Comparison of ENCODE assay signal across 8 cellular contexts in genomic region chr19:46413262-46414031, GRCh38. TPM values are rescaled to one million over a fixed set of nuclear protein-coding genes. Genes with fewer than 3 reads are reported as not detected.
A peak's percentile ranks its signal among the peaks of the same experiment; 100 is the strongest.
DNase-seq lines count a peak whose midpoint lies in the region; ATAC-seq, FAIRE-seq and TF ChIP-seq lines count a peak whose summit lies in the region.

A gene with protein sequence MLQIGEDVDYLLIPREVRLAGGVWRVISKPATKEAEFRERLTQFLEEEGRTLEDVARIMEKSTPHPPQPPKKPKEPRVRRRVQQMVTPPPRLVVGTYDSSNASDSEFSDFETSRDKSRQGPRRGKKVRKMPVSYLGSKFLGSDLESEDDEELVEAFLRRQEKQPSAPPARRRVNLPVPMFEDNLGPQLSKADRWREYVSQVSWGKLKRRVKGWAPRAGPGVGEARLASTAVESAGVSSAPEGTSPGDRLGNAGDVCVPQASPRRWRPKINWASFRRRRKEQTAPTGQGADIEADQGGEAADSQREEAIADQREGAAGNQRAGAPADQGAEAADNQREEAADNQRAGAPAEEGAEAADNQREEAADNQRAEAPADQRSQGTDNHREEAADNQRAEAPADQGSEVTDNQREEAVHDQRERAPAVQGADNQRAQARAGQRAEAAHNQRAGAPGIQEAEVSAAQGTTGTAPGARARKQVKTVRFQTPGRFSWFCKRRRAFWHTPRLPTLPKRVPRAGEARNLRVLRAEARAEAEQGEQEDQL (minus strand): TSS chr19:46413564. CDS start chr19:46412810, 754 bp downstream.

- no peak for FAIRE-seq in pancreas (lab: Jason Lieb, UNC)

- 0 out of 2 replicates have a peak, but pooled peaks cover 4% of the 10 kb centered on the region for H3K36me3 ChIP-seq in SJSA1
- no peaks in the 10 kb centered on the region for H3K36me3 ChIP-seq in cardiac muscle cell
- no peaks in the 10 kb centered on the region for H3K36me3 ChIP-seq in pancreas

- H3K9me3 ChIP-seq in SJSA1 (replicated peaks) (no peaks in the 10 kb centered on the region), cardiac muscle cell (ENCODE audit: low read depth) (no peaks in the 10 kb centered on the region), pancreas (no peaks in the 10 kb centered on the region)

- peak; percentile 96 for DNase-seq in Daoy (ENCODE audit: low read depth)
- DNase-seq in SJSA1 (ENCODE audit: low read depth in 1 of 2, low spot score in 2 of 2), result peak; percentile 93 to 94
- peak; percentile 99 for DNase-seq in cardiac muscle cell (ENCODE audit: low read depth in 1 of 2, low spot score in 1 of 2)
- DNase-seq in pancreas, result peak; percentile 92 to 97 (median 94)
- DNase-seq in COR-L47 (lab: John Stamatoyannopoulos, UW), result no peak
- no peak for DNase-seq in NCI-H128 (lab: John Stamatoyannopoulos, UW; ENCODE audit: unreplicated experiment)
- no peak for DNase-seq in HPDE6-E6E7 (ENCODE audit: extremely low spot score)
- no peak for DNase-seq in central memory CD4-positive, alpha-beta T cell

- no peak for TF ChIP-seq CTCF in cardiac muscle cell (IDR thresholded peaks at IDR 0.05; ENCODE audit: low read depth, low read length)
- TF ChIP-seq CTCF in pancreas (IDR thresholded peaks at IDR 0.05), result no peak

- H3K27ac ChIP-seq in SJSA1 (peak within 1 kb of the TSS; percentile 12; the same call in 1 of the 2 replicates), cardiac muscle cell (peak within 1 kb of the TSS; percentile 96), pancreas (peak within 1 kb of the TSS; percentile 64 to 92 (median 80))

- H3K4me3 ChIP-seq in SJSA1, result peak within 1 kb of the TSS; percentile 48
- peak within 1 kb of the TSS; percentile 76 for H3K4me3 ChIP-seq in cardiac muscle cell
- peak within 1 kb of the TSS; percentile 52 to 69 (median 62) for H3K4me3 ChIP-seq in pancreas

- H3K4me1 ChIP-seq in SJSA1 (replicated peaks) (peaks cover 33% of the 10 kb centered on the region), cardiac muscle cell (ENCODE audit: low read depth) (peaks cover 23% of the 10 kb centered on the region), pancreas (peaks cover 3 to 21% (median 10%) of the 10 kb centered on the region in 3 donors)

- H3K27me3 ChIP-seq in SJSA1 (replicated peaks) (no peaks in the 10 kb centered on the region), cardiac muscle cell (no peaks in the 10 kb centered on the region), pancreas (no peaks in the 10 kb centered on the region)

- peak; percentile 86 to 90 (median 88) for ATAC-seq in pancreas

- 5 to 7% methylated on average over 44 to 46 of the region's 46 CpGs for WGBS in pancreas, 2 donors

- intact Hi-C loops in pancreas (cut with DNase I), result no loop called here

RNA-seq across cellular contexts. Expression of the gene that starts here (rescaled TPM):
- total RNA-seq in Daoy (2014; rRNA removed; shearing (Covaris generic)), result 8.8 and 9.2 TPM in 2 replicates
- 12.5 and 18.6 TPM in 2 replicates for total RNA-seq in SJSA1 (2014; rRNA removed; shearing (Covaris generic))
- total RNA-seq in cardiac muscle cell (91.7 and 127 TPM in 2 replicates), pancreas (10 to 100 TPM in 5 of 6 donors, 1 to 10 TPM in 1; 9.9 to 22.0 (median 12.6) TPM)
- polyA plus RNA-seq in cardiac muscle cell (74.0 and 92.9 TPM in 2 replicates), pancreas (10 to 100 TPM in 1 of 2 donors, 1 to 10 TPM in 1; 8.2 to 11.3 TPM)

Comparison
In these comparisons a context has a peak if more than half of its experiments do, and no peak if none do; other contexts are left out.
1. DNase-seq: peak in Daoy (single experiment), SJSA1 (2 of 2), cardiac muscle cell (2 of 2) and pancreas (6 of 6); none in COR-L47 (single experiment), NCI-H128 (single experiment), HPDE6-E6E7 (single experiment) and central memory CD4-positive, alpha-beta T cell (single experiment).
2. H3K27ac ChIP-seq: peak in every context shown above with its lines; median percentile 96 in cardiac muscle cell; 80 in pancreas; 12 in SJSA1.
3. Peak in every context shown above with its lines, with median percentiles within 50 percentile points of each other: H3K4me3 ChIP-seq.